ENCODE assay signal across 8 cellular contexts in genomic region chr7:54758702-54759665, GRCh38. TPM values are rescaled to one million over a fixed set of nuclear protein-coding genes. Genes with fewer than 3 reads are reported as not detected.
A peak's percentile ranks its signal among the peaks of the same experiment; 100 is the strongest.
DNase-seq lines count a peak whose midpoint lies in the region; TF ChIP-seq lines count a peak whose summit lies in the region.

TSS of gene SEC61G (minus strand) at chr7:54759211. CDS start at chr7:54757588, 1,623 bp downstream.

- H3K36me3 ChIP-seq in effector memory CD4-positive, alpha-beta T cell (ENCODE audit: control insufficient read depth, insufficient read depth, low read length): peaks cover 8% of the 10 kb centered on the region

- H3K4me3 ChIP-seq in effector memory CD4-positive, alpha-beta T cell (ENCODE audit: insufficient read depth, low read depth, low read length, poor library complexity, severe bottlenecking): peak within 1 kb of the TSS; percentile 91

- DNase-seq in CMK (ENCODE audit: low read depth) (peak; percentile 83), GM20000 (ENCODE audit: low spot score) (peak; percentile 96), HT-29 (ENCODE audit: low spot score) (peak; percentile 98), NOMO-1 (lab: John Stamatoyannopoulos, UW; ENCODE audit: unreplicated experiment in 2 of 2) (peak; percentile 91 to 98), lung microvascular endothelial cell (ENCODE audit: low read depth in 2 of 2) (peak; percentile 98)
- DNase-seq in effector memory CD4-positive, alpha-beta T cell: peak; percentile 89 to 94 (median 91)
- peak; percentile 91 to 93 (median 93) for DNase-seq in stimulated activated CD4-positive, alpha-beta T cell treated with anti-CD3 and anti-CD28 coated beads, TNF-alpha, amount 100 ng/mL, for 48 hours (ENCODE audit: low read depth in 3 of 3)

- POLR2A ChIA-PET in activated CD8-positive, alpha-beta memory T cell treated with anti-CD3 and anti-CD28 coated beads for 36 hours (lab: Charles Lee): interaction anchor here (0.6 to 2.1 kb wide), 7 partner anchors 9 to 1347 kb away, joined by 3 to 9 read pairs (median 5); partner anchors contain the start of gene CHCHD2

- peak within 1 kb of the TSS; percentile 74 for H3K27ac ChIP-seq in effector memory CD4-positive, alpha-beta T cell (ENCODE audit: insufficient read depth, low read length, poor library complexity, severe bottlenecking)

- H3K27me3 ChIP-seq in effector memory CD4-positive, alpha-beta T cell (replicated peaks; ENCODE audit: control insufficient read depth, insufficient read depth, low read length, poor library complexity, severe bottlenecking): no peaks in the 10 kb centered on the region

- CTCF ChIA-PET in activated CD8-positive, alpha-beta memory T cell treated with anti-CD3 and anti-CD28 coated beads for 36 hours (lab: Charles Lee): interaction anchor here (1.3 to 1.9 kb wide), 4 partner anchors 12 to 550 kb away, joined by 3 to 12 read pairs (median 6); no protein-coding TSS in a partner anchor

- TF ChIP-seq CTCF in GM20000 (IDR thresholded peaks at IDR 0.05; ENCODE audit: extremely low read depth, missing control alignments): no peak

- no peaks in the 10 kb centered on the region for H3K9me3 ChIP-seq in effector memory CD4-positive, alpha-beta T cell (ENCODE audit: control insufficient read depth, low read length)

- H3K4me1 ChIP-seq in effector memory CD4-positive, alpha-beta T cell (ENCODE audit: control insufficient read depth, insufficient read depth, low read length, poor library complexity, severe bottlenecking): peaks cover 12% of the 10 kb centered on the region

RNA-seq across cellular contexts. Expression of gene SEC61G, which starts in this region (rescaled TPM):
- 82.1 and 93.4 TPM in 2 replicates for total RNA-seq in HT-29 (2014; rRNA removed; shearing (Covaris generic))
- 100 to 1,000 TPM; 171 to 181 TPM for total RNA-seq in activated CD8-positive, alpha-beta memory T cell treated with anti-CD3 and anti-CD28 coated beads for 36 hours
- total RNA-seq in lung microvascular endothelial cell: 156 and 191 TPM in 2 replicates

Comparison
In these comparisons a context has a peak if more than half of its experiments do, and no peak if none do; other contexts are left out.
1. Peak in every context shown above with its lines: DNase-seq, H3K4me3 ChIP-seq and H3K27ac ChIP-seq.